Comparison of ENCODE assay signal across 18 cellular contexts in the genomic region with DNA sequence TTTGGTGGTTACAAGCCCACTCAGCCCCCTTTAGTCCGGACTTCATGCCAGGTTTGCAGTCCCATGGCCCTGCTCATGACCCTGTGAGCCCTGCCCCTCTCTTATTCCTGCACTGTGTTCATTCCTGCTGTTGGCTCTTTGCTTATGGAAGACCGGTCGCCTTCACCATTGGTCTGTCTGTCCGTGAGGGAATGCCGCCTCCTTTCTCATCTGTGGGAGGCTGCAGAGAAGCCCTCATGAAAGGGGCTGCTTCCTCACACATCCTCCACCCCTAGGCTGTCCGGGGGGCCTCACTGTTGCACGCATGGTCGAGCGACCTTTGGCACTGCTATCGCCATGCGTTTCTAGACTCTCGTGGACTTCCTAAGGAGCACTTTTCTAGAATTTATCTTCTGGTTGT. TPM values are rescaled to one million over a fixed set of nuclear protein-coding genes. Genes with fewer than 3 reads are reported as not detected.
"Had no signal": no experiment of that assay in that cellular context is flagged by ENCODE, and none has a peak within 500 bp of the region (broad histone marks: within the 10 kb centered on the region; RNA-seq: fewer than 3 reads in every experiment).

No MANE protein-coding gene starts in this region.

- H3K9me3 ChIP-seq: left ventricle myocardium inferior, lower lobe of right lung, ovary had no signal

- ATAC-seq: foreskin keratinocyte had no signal

- H3K4me3 Mint-ChIP-seq: dendritic cell treated with granulocyte-macrophage colony-stimulating factor and Interleukin-4, amounts not matched to agents 40 ng/mL and 50 ng/mL, for 4 days; endodermal cell; immature natural killer cell had no signal

- H3K27ac Mint-ChIP-seq: dendritic cell treated with granulocyte-macrophage colony-stimulating factor and Interleukin-4, amounts not matched to agents 40 ng/mL and 50 ng/mL, for 4 days; endodermal cell; immature natural killer cell; progenitor cell of endocrine pancreas had no signal

- H3K27ac ChIP-seq: foreskin keratinocyte, left ventricle myocardium inferior, lower lobe of right lung, ovary had no signal

- H3K27me3 Mint-ChIP-seq: dendritic cell treated with granulocyte-macrophage colony-stimulating factor and Interleukin-4, amounts not matched to agents 40 ng/mL and 50 ng/mL, for 4 days had no signal

- DNase-seq: endodermal cell; erythroblast; foreskin keratinocyte; immature natural killer cell; left ventricle myocardium inferior; lower lobe of right lung; mesenchymal stem cell; midbrain; nucleus accumbens; ovary; right cardiac atrium; small intestine; stimulated activated CD4-positive, alpha-beta T cell treated with anti-CD3 and anti-CD28 coated beads, Interleukin-12 subunit alpha, Interleukin-12 subunit beta, amount 100 ng/mL, for 4 hours; stimulated activated CD4-positive, alpha-beta T cell treated with anti-CD3 and anti-CD28 coated beads, Interleukin-2, amount 100 ng/mL, for 48 hours; stimulated activated naive CD4-positive, alpha-beta T cell treated with Interleukin-2 at 50 U/mL for 16 hours; trophoblast cell had no signal

- H3K27me3 ChIP-seq: ovary had no signal

- H3K4me3 ChIP-seq: left ventricle myocardium inferior, lower lobe of right lung, ovary had no signal

- H3K36me3 ChIP-seq: left ventricle myocardium inferior, lower lobe of right lung, ovary had no signal

- H3K9me3 Mint-ChIP-seq: dendritic cell treated with granulocyte-macrophage colony-stimulating factor and Interleukin-4, amounts not matched to agents 40 ng/mL and 50 ng/mL, for 4 days; endodermal cell; immature natural killer cell had no signal

- H3K36me3 Mint-ChIP-seq: immature natural killer cell had no signal

- H3K4me1 ChIP-seq: foreskin keratinocyte, lower lobe of right lung had no signal

RNA-seq across cellular contexts. Expression of a gene that starts 16.3 kb away (rescaled TPM):
- polyA plus RNA-seq: immature natural killer cell had no signal
